ENCODE assay signal across 16 cellular contexts in the genomic region with DNA sequence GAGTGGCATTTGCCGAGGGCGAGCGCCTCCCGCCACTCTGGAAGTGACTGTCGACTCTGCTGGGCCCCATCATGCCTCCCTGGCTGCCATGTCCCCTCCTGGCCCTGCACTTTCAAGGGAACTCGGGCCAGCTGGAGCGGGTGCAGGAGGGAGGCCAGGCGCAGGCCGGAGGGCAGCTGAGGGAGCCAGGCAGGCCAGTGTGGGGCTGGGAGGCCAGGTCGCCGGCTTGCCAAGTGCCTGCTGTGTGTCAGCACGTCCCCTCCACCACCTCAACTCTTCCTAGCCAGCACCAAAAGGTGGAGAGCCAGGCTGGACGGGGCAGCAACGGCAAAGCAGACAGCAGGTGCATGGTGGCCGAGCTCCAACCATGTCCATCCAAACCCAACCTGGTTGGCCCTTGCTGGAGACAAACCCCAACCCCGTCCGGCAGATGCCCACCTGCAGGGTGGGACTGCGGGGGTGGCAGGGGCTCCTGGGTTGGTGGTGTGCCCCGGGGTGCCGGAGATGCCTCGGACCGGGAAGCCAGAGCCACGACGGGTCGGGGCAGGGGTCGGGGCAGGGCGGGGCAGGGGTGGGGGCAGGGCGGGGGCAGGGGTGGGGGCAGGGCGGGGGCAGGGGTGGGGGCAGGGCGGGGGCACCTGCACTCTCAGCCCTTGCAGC. TPM values are rescaled to one million over a fixed set of nuclear protein-coding genes. Genes with fewer than 3 reads are reported as not detected.
DNase-seq lines count a peak whose midpoint lies in the region; ATAC-seq, FAIRE-seq and TF ChIP-seq lines count a peak whose summit lies in the region.
"Had no signal": no experiment of that assay in that cellular context is flagged by ENCODE, and none has a peak within 500 bp of the region (broad histone marks: within the 10 kb centered on the region; RNA-seq: fewer than 3 reads in every experiment).

No MANE protein-coding gene starts in this region.

- H3K4me3 ChIP-seq in Peyer's patch: no peak overlapping the region
- peak overlapping the region in 1 of 3 experiments; percentile 25; a peak in 1 of 6 replicates for H3K4me3 ChIP-seq in HepG2 (replicated peaks in 1 of 3; ENCODE audit: insufficient read depth in 1 of 3, low read depth in 2 of 3, low read length in 3 of 3)
- H3K4me3 ChIP-seq in thoracic aorta: no peak overlapping the region
- no peak overlapping the region for H3K4me3 ChIP-seq in adrenal gland
- H3K4me3 ChIP-seq: testis had no signal

- H3K27ac ChIP-seq in Peyer's patch (peak overlapping the region in 3 of 4 donors; percentile 55 to 92 (median 68)), HepG2 (ENCODE audit: extremely low read length, insufficient read depth, low read length) (no peak overlapping the region), thoracic aorta (peak overlapping the region; percentile 44 to 48), adrenal gland (no peak overlapping the region)
- H3K27ac ChIP-seq: testis had no signal

- TF ChIP-seq CTCF in Peyer's patch (IDR thresholded peaks at IDR 0.05) (no peak), HepG2 (CRISPR knock-in tag; IDR thresholded peaks at IDR 0.05) (no peak), thoracic aorta (IDR thresholded peaks at IDR 0.05) (no peak), adrenal gland (IDR thresholded peaks at IDR 0.05) (no peak)

- TF ChIP-seq EP300 in HepG2 (IDR thresholded peaks at IDR 0.05; ENCODE audit: low read depth in 2 of 2, low read length in 2 of 2) (no peak), HepG2 (CRISPR knock-in tag; IDR thresholded peaks at IDR 0.05; ENCODE audit: borderline replicate concordance) (no peak)

- CTCF ChIA-PET in HepG2 (lab: Yijun Ruan, JAX; ENCODE audit: low intra/inter-chr PET ratio, low total read pairs): interaction anchor here (0.9 kb wide), 1 partner anchor 141 kb away, joined by 3 read pairs; no protein-coding TSS in a partner anchor

- H4K20me1 ChIP-seq in HepG2 (ENCODE audit: insufficient read depth, low read length): peaks cover 34% of the 10 kb centered on the region; the same call in 1 of the 2 replicates

- peak overlapping the region; percentile 45 for H3K4me2 ChIP-seq in HepG2 (ENCODE audit: low read depth, low read length)

- no CpG with 5 or more reads among the region's 30 CpGs for WGBS in HepG2 (ENCODE audit: low lambda C conversion rate)
- 20 to 81% (median 74%) methylated on average over 1 to 29 of the region's 30 CpGs for WGBS in adrenal gland, 4 donors

- H2AFZ ChIP-seq in HepG2 (ENCODE audit: low read length): no peak overlapping the region

- BruUV-seq in HepG2 (replicated peaks; lab: Mats Ljungman, UMichigan): no TSS peak

- ATAC-seq in HepG2: peak; percentile 2
- ATAC-seq in thoracic aorta (ENCODE audit: insufficient number of reproducible peaks, low FRiP score, low read depth): no peak
- ATAC-seq: naive thymus-derived CD8-positive, alpha-beta T cell had no signal

- POLR2A ChIA-PET in HepG2 (lab: Yijun Ruan, JAX): interaction anchor here (1.0 to 2.6 kb wide), 4 partner anchors 71 to 141 kb away, joined by 3 to 25 read pairs (median 5); no protein-coding TSS in a partner anchor

- H3K9ac ChIP-seq in HepG2 (ENCODE audit: insufficient read depth, low read depth, low read length): no peak overlapping the region

- intact Hi-C loops in HepG2 (cut with micrococcal nuclease; ENCODE audit: unreplicated experiment) (loop anchor here (5.0 kb wide), 1 partner anchor 379 kb away; the partner anchor contains the start of gene QSOX2), adrenal gland (cut with DNase I) (no loop called here)

- no peaks in the 10 kb centered on the region for H3K79me2 ChIP-seq in HepG2 (ENCODE audit: insufficient read depth, low read length)

- TF ChIP-seq RAD21 in HepG2 (CRISPR knock-in tag; IDR thresholded peaks at IDR 0.05): no peak

- no peak for FAIRE-seq in HepG2 (lab: Jason Lieb, UNC)

- H3K27me3 ChIP-seq in Peyer's patch (no peaks in the 10 kb centered on the region), HepG2 (ENCODE audit: control insufficient read depth in 1 of 2, insufficient read depth in 2 of 2, low read length in 2 of 2) (peaks cover 37 to 82% of the 10 kb centered on the region in 2 experiments; a peak in 4 of 5 replicates), thoracic aorta (replicated peaks; ENCODE audit: insufficient read depth) (no peaks in the 10 kb centered on the region), adrenal gland (no peaks in the 10 kb centered on the region)
- H3K27me3 ChIP-seq: testis had no signal

- no peaks in the 10 kb centered on the region for H3K9me3 ChIP-seq in Peyer's patch
- H3K9me3 ChIP-seq in HepG2 (ENCODE audit: low read length): no peaks in the 10 kb centered on the region
- H3K9me3 ChIP-seq in thoracic aorta: no peaks in the 10 kb centered on the region
- H3K9me3 ChIP-seq in adrenal gland (replicated peaks in 1 of 3): no peaks in the 10 kb centered on the region
- H3K9me3 ChIP-seq: testis had no signal

- in situ Hi-C loops in HepG2 (cut with HindIII; ENCODE audit: extremely low pct_ligation_motif_present, low pct_unique_long_range_greater_than_20kb): loop anchor here (5.0 to 25.0 kb wide), 2 partner anchors 134 to 289 kb away; partner anchors contain the start of gene GPSM1

- H3K36me3 ChIP-seq in Peyer's patch: no peaks in the 10 kb centered on the region
- H3K36me3 ChIP-seq in HepG2 (replicated peaks in 1 of 2; ENCODE audit: control insufficient read depth in 1 of 2, insufficient read depth in 2 of 2, low read length in 2 of 2): no peaks in the 10 kb centered on the region
- H3K36me3 ChIP-seq in thoracic aorta: no peaks in the 10 kb centered on the region
- no peaks in the 10 kb centered on the region for H3K36me3 ChIP-seq in adrenal gland (replicated peaks in 1 of 2)

- H3K4me1 ChIP-seq in Peyer's patch (peaks cover 0 to 61% (median 18%) of the 10 kb centered on the region in 4 donors), HepG2 (ENCODE audit: insufficient read depth, low read length) (peaks cover 46% of the 10 kb centered on the region), thoracic aorta (ENCODE audit: control insufficient read depth in 1 of 2, low read depth in 2 of 2) (peaks cover 19 to 33% of the 10 kb centered on the region in 2 donors), adrenal gland (replicated peaks in 1 of 2) (peaks cover 0 to 15% of the 10 kb centered on the region in 2 donors)

- DNase-seq in Peyer's patch: peak in 1 of 3 donors; percentile 54
- peak; percentile 72 for DNase-seq in cerebellum (ENCODE audit: low spot score)
- DNase-seq in HepG2 (ENCODE audit: low spot score): no peak
- DNase-seq in thoracic aorta (ENCODE audit: low spot score): no peak
- DNase-seq in activated CD4-positive, alpha-beta T cell treated with anti-CD3 and anti-CD28 coated beads for 48 hours: no peak
- no peak for DNase-seq in activated CD8-positive, alpha-beta memory T cell treated with anti-CD3 and anti-CD28 coated beads, Interleukin-2, amount 50 U/mL, for 48 hours
- no peak for DNase-seq in adrenal gland
- DNase-seq: activated naive CD4-positive, alpha-beta T cell treated with Interleukin-2 at 50 U/mL for 16 hours; H9; Kasumi-1; mammary epithelial cell; naive thymus-derived CD8-positive, alpha-beta T cell; NCI-H1436 treated with DMSO at 0.1 percent for 48 hours; SIG-M5; stimulated activated CD4-positive, alpha-beta T cell treated with anti-CD3 and anti-CD28 coated beads, Interleukin-1b, Interleukin-23, amount 100 ng/mL, for 48 hours; testis had no signal

- no peak for TF ChIP-seq POLR2A in Peyer's patch (IDR thresholded peaks at IDR 0.05)
- TF ChIP-seq POLR2A in HepG2 (IDR thresholded peaks at IDR 0.05; ENCODE audit: insufficient read depth in 1 of 2, low read depth in 2 of 2, low read length in 2 of 2): no peak
- TF ChIP-seq POLR2A in adrenal gland (IDR thresholded peaks at IDR 0.05): no peak

RNA-seq across cellular contexts. Expression of gene EGFL7, which starts 36.5 kb away (rescaled TPM):
- total RNA-seq in Peyer's patch: 10 to 100 TPM; 21.5 to 77.6 (median 46.0) TPM
- 11.6 TPM for total RNA-seq in cerebellum
- 0.20 TPM in 1 of 2 replicates, not detected in the other for total RNA-seq in HepG2 (2016; rRNA removed; fragmentation: Illumina TruSeq; extraction: Trizol)
- 0.61 and 0.88 TPM in 2 replicates for total RNA-seq in HepG2 (2016; cell fraction: cytosol; rRNA removed; fragmentation: Illumina TruSeq; extraction: Trizol; ENCODE audit: low read depth)
- 0.19 and 0.32 TPM in 2 replicates for total RNA-seq in HepG2 (2016; cell fraction: insoluble cytoplasmic fraction; rRNA removed; fragmentation: Illumina TruSeq; extraction: Trizol)
- 0.59 and 0.93 TPM in 2 replicates for total RNA-seq in HepG2 (2016; cell fraction: membrane; rRNA removed; fragmentation: Illumina TruSeq; extraction: Trizol)
- 0.40 TPM in 1 of 2 replicates, not detected in the other for total RNA-seq in HepG2 (2016; cell fraction: nucleus; rRNA removed; fragmentation: Illumina TruSeq; extraction: Trizol)
- polyA plus RNA-seq in HepG2 (2011; rRNA removed): 5.1 and 10.3 TPM in 2 replicates
- polyA plus RNA-seq in HepG2 (2011; cell fraction: cytosol; rRNA removed): 7.6 and 12.5 TPM in 2 replicates
- 20.6 and 22.6 TPM in 2 replicates for polyA plus RNA-seq in HepG2 (2011; cell fraction: nucleus; rRNA removed)
- 1.6 and 2.3 TPM in 2 replicates for polyA plus RNA-seq in HepG2 (2012)
- 0.54 and 0.89 TPM in 2 replicates for polyA plus RNA-seq in HepG2 (2016; cell fraction: cytosol; fragmentation: Illumina TruSeq; extraction: Trizol; ENCODE audit: low read depth)
- 0.20 and 0.56 TPM in 2 replicates for polyA plus RNA-seq in HepG2 (2016; cell fraction: insoluble cytoplasmic fraction; fragmentation: Illumina TruSeq; extraction: Trizol; ENCODE audit: low read depth)
- 0.68 and 0.72 TPM in 2 replicates for polyA plus RNA-seq in HepG2 (2016; cell fraction: membrane; fragmentation: Illumina TruSeq; extraction: Trizol; ENCODE audit: low read depth)
- not detected in 2 replicates for polyA plus RNA-seq in HepG2 (2016; cell fraction: nucleus; fragmentation: Illumina TruSeq; extraction: Trizol; ENCODE audit: insufficient read depth, low read depth)
- polyA minus RNA-seq in HepG2 (2011; rRNA and poly(A)+ RNA removed; ENCODE audit: low replicate concordance): 3.6 and 4.7 TPM in 2 replicates
- polyA minus RNA-seq in HepG2 (2011; cell fraction: cytosol; rRNA and poly(A)+ RNA removed): 3.1 and 3.3 TPM in 2 replicates
- 1.9 and 3.0 TPM in 2 replicates for polyA minus RNA-seq in HepG2 (2011; cell fraction: nucleus; rRNA and poly(A)+ RNA removed)
- total RNA-seq in thoracic aorta: 10 to 100 TPM; 42.0 to 56.5 TPM
- 100 to 1,000 TPM in 2 of 8 donors, 10 to 100 TPM in 6; 47.1 to 158 (median 79.5) TPM for total RNA-seq in adrenal gland
- 100 to 1,000 TPM in 2 of 3 donors, 1 to 10 TPM in 1; 1.9 to 452 (median 190) TPM for polyA plus RNA-seq in adrenal gland

Comparison
In these comparisons a context has a peak if more than half of its experiments do, and no peak if none do; other contexts are left out.
1. H3K27ac ChIP-seq: peak in Peyer's patch (3 of 4) and thoracic aorta (2 of 2); none in HepG2 (single experiment) and adrenal gland (0 of 5).